13 cellular contexts compared by ENCODE assay signal in the genomic region with DNA sequence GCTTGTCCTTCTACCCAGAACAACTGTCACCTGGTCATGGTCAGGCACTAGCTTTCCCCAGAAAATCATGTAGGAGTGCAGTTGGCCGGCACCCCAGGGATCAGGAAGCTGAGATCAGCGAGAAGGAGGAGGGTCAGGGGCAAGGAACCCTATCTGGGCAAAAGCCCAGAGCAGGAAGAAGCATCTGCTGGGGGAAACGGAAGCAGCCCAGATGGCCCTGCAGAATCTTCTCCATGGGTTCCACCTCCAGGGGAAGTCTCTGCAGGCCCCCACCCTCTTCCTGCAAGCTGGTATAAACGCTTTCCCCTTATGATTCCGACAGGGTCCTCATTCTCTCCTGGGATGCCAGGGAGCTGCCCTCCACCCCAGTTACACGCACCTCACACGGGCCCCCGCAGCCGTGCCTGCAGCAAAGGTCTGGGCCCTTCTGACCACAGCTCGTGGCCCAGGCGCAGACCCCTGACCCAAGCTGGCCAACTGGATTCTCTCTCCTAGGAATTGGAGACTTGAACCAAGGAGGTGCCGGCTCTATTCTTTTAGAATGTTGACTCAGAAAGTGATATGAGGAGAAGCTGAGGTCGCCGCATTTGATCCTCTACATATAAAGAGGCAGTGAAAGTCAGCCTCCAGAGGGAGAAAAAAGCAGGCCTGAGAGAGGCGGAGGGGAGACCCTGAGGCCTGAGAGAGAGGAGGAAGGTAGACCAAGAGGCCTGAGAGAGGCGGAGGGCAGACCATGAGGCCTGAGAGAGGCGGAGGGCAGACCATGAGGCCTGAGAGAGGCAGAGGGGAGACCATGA.
DNase-seq lines count a peak whose midpoint lies in the region; ATAC-seq and TF ChIP-seq lines count a peak whose summit lies in the region.
"Had no signal": no experiment of that assay in that cellular context is flagged by ENCODE, and none has a peak within 500 bp of the region (broad histone marks: within the 10 kb centered on the region; RNA-seq: fewer than 3 reads in every experiment).

No MANE protein-coding gene starts in this region.

- peak overlapping the region; percentile 72 for H3K27ac Mint-ChIP-seq in activated T-cell treated with anti-CD3 and anti-CD28 coated beads, Interleukin-2, amount 50 U/mL, for 72 hours
- H3K27ac Mint-ChIP-seq in mesothelial cell of epicardium, result peak overlapping the region; percentile 50
- no peak overlapping the region for H3K27ac Mint-ChIP-seq in activated CD8-positive, alpha-beta memory T cell treated with anti-CD3 and anti-CD28 coated beads, Interleukin-2, amount 10 ng/mL, durations not matched to agents 7 days and 5 days
- H3K27ac Mint-ChIP-seq: activated CD4-positive, alpha-beta T cell treated with anti-CD3 and anti-CD28 coated beads, Interleukin-2, amount 10 ng/mL, durations not matched to agents 24 days and 14 days had no signal

- H3K4me3 ChIP-seq in transverse colon, result no peak overlapping the region
- H3K4me3 ChIP-seq: SJCRH30 had no signal

- no peaks in the 10 kb centered on the region for H3K9me3 Mint-ChIP-seq in activated T-cell treated with anti-CD3 and anti-CD28 coated beads, Interleukin-2, amount 50 U/mL, for 72 hours
- H3K9me3 Mint-ChIP-seq in mesothelial cell of epicardium, result no peaks in the 10 kb centered on the region
- no peaks in the 10 kb centered on the region for H3K9me3 Mint-ChIP-seq in activated CD8-positive, alpha-beta memory T cell treated with anti-CD3 and anti-CD28 coated beads, Interleukin-2, amount 10 ng/mL, durations not matched to agents 7 days and 5 days (ENCODE audit: low read depth)
- H3K9me3 Mint-ChIP-seq: activated CD4-positive, alpha-beta T cell treated with anti-CD3 and anti-CD28 coated beads, Interleukin-2, amount 10 ng/mL, durations not matched to agents 24 days and 14 days had no signal

- H3K4me3 Mint-ChIP-seq in activated T-cell treated with anti-CD3 and anti-CD28 coated beads, Interleukin-2, amount 50 U/mL, for 72 hours, result peak overlapping the region in 1 of 2 donors; percentile 31
- no peak overlapping the region for H3K4me3 Mint-ChIP-seq in mesothelial cell of epicardium
- no peak overlapping the region for H3K4me3 Mint-ChIP-seq in activated CD8-positive, alpha-beta memory T cell treated with anti-CD3 and anti-CD28 coated beads, Interleukin-2, amount 10 ng/mL, durations not matched to agents 7 days and 5 days
- H3K4me3 Mint-ChIP-seq: activated CD4-positive, alpha-beta T cell treated with anti-CD3 and anti-CD28 coated beads, Interleukin-2, amount 10 ng/mL, durations not matched to agents 24 days and 14 days had no signal

- CTCF ChIA-PET in activated CD8-positive, alpha-beta memory T cell treated with anti-CD3 and anti-CD28 coated beads, Interleukin-2, amount 10 ng/mL, durations not matched to agents 7 days and 5 days (lab: Charles Lee), result no interaction called here

- TF ChIP-seq POLR2A in transverse colon (IDR thresholded peaks at IDR 0.05), result no peak

- no peaks in the 10 kb centered on the region for H3K9me3 ChIP-seq in transverse colon
- H3K9me3 ChIP-seq: SJCRH30 had no signal

- ATAC-seq in activated T-cell treated with anti-CD3 and anti-CD28 coated beads, Interleukin-2, amount 50 U/mL, for 72 hours (replicated peaks in 1 of 2), result no peak
- ATAC-seq in GM18502 (IDR thresholded peaks at IDR 0.05; ENCODE audit: poor library complexity, unreplicated experiment), result no peak
- no peak for ATAC-seq in activated CD8-positive, alpha-beta memory T cell treated with anti-CD3 and anti-CD28 coated beads, Interleukin-2, amount 10 ng/mL, durations not matched to agents 7 days and 5 days

- H3K27ac ChIP-seq in transverse colon, result peak overlapping the region; percentile 18 to 38 (median 23)
- H3K27ac ChIP-seq: SJCRH30 had no signal

- no peaks in the 10 kb centered on the region for H3K27me3 ChIP-seq in transverse colon
- H3K27me3 ChIP-seq: SJCRH30 had no signal

- TF ChIP-seq EP300 in transverse colon (IDR thresholded peaks at IDR 0.05; ENCODE audit: low read depth), result no peak

- 78 to 83% methylated on average over 2 to 16 of the region's 17 CpGs for WGBS in transverse colon (ENCODE audit: low coverage in 1 of 2), 2 donors

- no peak for DNase-seq in activated T-cell treated with anti-CD3 and anti-CD28 coated beads, Interleukin-2, amount 50 U/mL, for 72 hours
- no peak for DNase-seq in activated T-cell treated with anti-CD3 and anti-CD28 coated beads, Interleukin-2, amount 50 U/mL, for 1 hour
- DNase-seq in dermis blood vessel endothelial cell (peak; percentile 76), mesothelial cell of epicardium (ENCODE audit: low spot score in 2 of 2, unreplicated experiment in 2 of 2) (no peak), transverse colon (no peak)
- DNase-seq in activated CD4-positive, CD25-positive, alpha-beta regulatory T cell (lab: John Stamatoyannopoulos, UW), result no peak
- DNase-seq in activated CD8-positive, alpha-beta memory T cell treated with anti-CD3 and anti-CD28 coated beads, Interleukin-2, amount 10 ng/mL, durations not matched to agents 7 days and 5 days, result no peak
- DNase-seq: ACHN; activated CD4-positive, alpha-beta T cell treated with anti-CD3 and anti-CD28 coated beads, Interleukin-2, amount 10 ng/mL, durations not matched to agents 24 days and 14 days; effector CD4-positive, alpha-beta T cell; NCI-H526; SJCRH30 had no signal

- H3K4me1 Mint-ChIP-seq in activated T-cell treated with anti-CD3 and anti-CD28 coated beads, Interleukin-2, amount 50 U/mL, for 72 hours (ENCODE audit: low read depth), result no peaks in the 10 kb centered on the region
- H3K4me1 Mint-ChIP-seq in mesothelial cell of epicardium, result peaks cover 38% of the 10 kb centered on the region
- H3K4me1 Mint-ChIP-seq in activated CD8-positive, alpha-beta memory T cell treated with anti-CD3 and anti-CD28 coated beads, Interleukin-2, amount 10 ng/mL, durations not matched to agents 7 days and 5 days, result no peaks in the 10 kb centered on the region

- no peak for TF ChIP-seq CTCF in mesothelial cell of epicardium (IDR thresholded peaks at IDR 0.05; ENCODE audit: unreplicated experiment)
- no peak for TF ChIP-seq CTCF in transverse colon (IDR thresholded peaks at IDR 0.05)

- in situ Hi-C loops in transverse colon (cut with MboI; ENCODE audit: low pct_ligation_motif_present in 1 of 4, low pct_unique_long_range_greater_than_20kb in 1 of 4, low sequenced_read_pairs in 3 of 4), result no loop called here

- peaks cover 24 to 52% (median 34%) of the 10 kb centered on the region in 4 donors for H3K4me1 ChIP-seq in transverse colon

- H3K36me3 Mint-ChIP-seq in activated T-cell treated with anti-CD3 and anti-CD28 coated beads, Interleukin-2, amount 50 U/mL, for 72 hours (ENCODE audit: insufficient read depth in 2 of 2), result no peaks in the 10 kb centered on the region
- H3K36me3 Mint-ChIP-seq in mesothelial cell of epicardium, result no peaks in the 10 kb centered on the region
- H3K36me3 Mint-ChIP-seq in activated CD8-positive, alpha-beta memory T cell treated with anti-CD3 and anti-CD28 coated beads, Interleukin-2, amount 10 ng/mL, durations not matched to agents 7 days and 5 days, result no peaks in the 10 kb centered on the region

- intact Hi-C loops in transverse colon (cut with DNase I; ENCODE audit: low total_unique reads), result loop anchor here (2.0 kb wide), 1 partner anchor 69 kb away; no protein-coding TSS in a partner anchor

- H3K36me3 ChIP-seq in transverse colon, result no peaks in the 10 kb centered on the region
- H3K36me3 ChIP-seq: SJCRH30 had no signal

- peaks cover 7% of the 10 kb centered on the region for H3K27me3 Mint-ChIP-seq in activated T-cell treated with anti-CD3 and anti-CD28 coated beads, Interleukin-2, amount 50 U/mL, for 72 hours (ENCODE audit: low read depth)
- no peaks in the 10 kb centered on the region for H3K27me3 Mint-ChIP-seq in mesothelial cell of epicardium (ENCODE audit: low read depth)
- no peaks in the 10 kb centered on the region for H3K27me3 Mint-ChIP-seq in activated CD8-positive, alpha-beta memory T cell treated with anti-CD3 and anti-CD28 coated beads, Interleukin-2, amount 10 ng/mL, durations not matched to agents 7 days and 5 days
- H3K27me3 Mint-ChIP-seq: activated CD4-positive, alpha-beta T cell treated with anti-CD3 and anti-CD28 coated beads, Interleukin-2, amount 10 ng/mL, durations not matched to agents 24 days and 14 days had no signal
